In the genomic region with DNA sequence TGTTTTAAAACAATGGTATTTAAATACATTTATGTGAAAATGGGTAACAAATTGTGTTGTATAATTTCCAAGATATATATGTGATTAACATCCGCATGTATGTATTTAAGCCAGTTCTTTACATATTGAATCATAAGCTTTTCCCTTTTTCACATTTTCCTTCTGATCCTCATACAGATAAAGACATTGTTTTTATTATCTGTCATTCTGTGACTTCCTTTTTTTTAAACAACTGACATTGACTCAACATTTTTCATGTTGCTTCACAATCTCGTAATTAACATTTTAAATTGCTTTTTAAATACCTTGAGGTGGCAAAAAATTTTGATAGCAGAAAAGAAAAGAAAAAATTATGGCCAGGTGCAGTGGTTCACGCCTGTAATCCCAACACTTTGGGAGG, we compare ENCODE assay signal across 8 cellular contexts. TPM values are rescaled to one million over a fixed set of nuclear protein-coding genes. Genes with fewer than 3 reads are reported as not detected.
DNase-seq lines count a peak whose midpoint lies in the region; ATAC-seq and TF ChIP-seq lines count a peak whose summit lies in the region.

No MANE protein-coding gene starts in this region.

- H2AFZ ChIP-seq in MM.1S (ENCODE audit: low read length) = no peak overlapping the region

- no peaks in the 10 kb centered on the region for H3K27me3 ChIP-seq in BLaER1 treated with 17β-estradiol and CSF1 and Interleukin-3, amounts not matched to agents 10 nM and 100 nM
- no peaks in the 10 kb centered on the region for H3K27me3 ChIP-seq in MM.1S (replicated peaks; ENCODE audit: insufficient read depth, low read length)
- H3K27me3 ChIP-seq in breast epithelium = no peaks in the 10 kb centered on the region
- no peaks in the 10 kb centered on the region for H3K27me3 ChIP-seq in naive thymus-derived CD4-positive, alpha-beta T cell (ENCODE audit: control insufficient read depth in 2 of 2, insufficient read depth in 2 of 2, low read length in 2 of 2)

- no peak for ATAC-seq in naive thymus-derived CD4-positive, alpha-beta T cell

- DNase-seq in MM.1S (no peak), breast epithelium (ENCODE audit: low spot score in 2 of 2) (no peak), DMS114 treated with DMSO at 0.1 percent for 48 hours (lab: John Stamatoyannopoulos, UW; ENCODE audit: unreplicated experiment) (no peak), NCI-H1092 treated with DMSO at 0.1 percent for 48 hours (lab: John Stamatoyannopoulos, UW) (no peak), cerebellar nuclear complex (lab: John Stamatoyannopoulos, UW) (no peak), pons (ENCODE audit: low spot score) (no peak)
- no peak for DNase-seq in naive thymus-derived CD4-positive, alpha-beta T cell

- 0 out of 2 replicates have a peak, but pooled peaks cover 6% of the 10 kb centered on the region for H3F3A ChIP-seq in MM.1S (ENCODE audit: insufficient read depth, low read length)

- H3K4me3 Mint-ChIP-seq in naive thymus-derived CD4-positive, alpha-beta T cell = peak overlapping the region; percentile 43 to 98 (median 84)

- H3K9me3 ChIP-seq in BLaER1 treated with 17β-estradiol and CSF1 and Interleukin-3, amounts not matched to agents 10 nM and 100 nM (replicated peaks in 1 of 11) = no peaks in the 10 kb centered on the region
- H3K9me3 ChIP-seq in MM.1S (replicated peaks; ENCODE audit: insufficient read depth, low read length) (no peaks in the 10 kb centered on the region), breast epithelium (no peaks in the 10 kb centered on the region)
- no peaks in the 10 kb centered on the region for H3K9me3 ChIP-seq in naive thymus-derived CD4-positive, alpha-beta T cell (ENCODE audit: control insufficient read depth in 2 of 3, low read length in 3 of 3)

- H4K20me1 ChIP-seq in BLaER1 treated with 17β-estradiol and CSF1 and Interleukin-3, amounts not matched to agents 10 nM and 100 nM = peaks cover 5 to 48% (median 25%) of the 10 kb centered on the region in 11 experiments; a peak in 18 of 22 replicates
- H4K20me1 ChIP-seq in MM.1S (ENCODE audit: insufficient read depth, low read length) = no peaks in the 10 kb centered on the region

- no peak for TF ChIP-seq CTCF in MM.1S (IDR thresholded peaks at IDR 0.05; ENCODE audit: low read length)
- no peak for TF ChIP-seq CTCF in breast epithelium (IDR thresholded peaks at IDR 0.05)

- H3K27ac ChIP-seq in BLaER1 treated with 17β-estradiol and CSF1 and Interleukin-3, amounts not matched to agents 10 nM and 100 nM = peak overlapping the region in 5 of 11 experiments; percentile 92 to 99 (median 97); a peak in 10 of 22 replicates
- H3K27ac ChIP-seq in MM.1S (ENCODE audit: low read length) (no peak overlapping the region), breast epithelium (peak overlapping the region; percentile 93 to 97)
- H3K27ac ChIP-seq in naive thymus-derived CD4-positive, alpha-beta T cell (ENCODE audit: low read depth, low read length) = peak overlapping the region; percentile 98

- POLR2A ChIA-PET in naive thymus-derived CD4-positive, alpha-beta T cell (lab: Charles Lee) = interaction anchor here (1.0 kb wide), 3 partner anchors 15 to 87 kb away, joined by 3 read pairs; partner anchors contain the start of gene HENMT1

- intact Hi-C loops in breast epithelium (cut with DNase I; ENCODE audit: low total_unique reads) = no loop called here
- intact Hi-C loops in naive thymus-derived CD4-positive, alpha-beta T cell (cut with micrococcal nuclease) = loop anchor here (1.0 to 10.0 kb wide), 8 partner anchors 87 to 737 kb away; partner anchors contain the start of genes CLCC1 (in 2 of the 2), SLC25A24 (in 2 of the 2), ATXN7L2 (in 1 of the 2) and HENMT1 (in 1 of the 2)

- H3K9ac ChIP-seq in BLaER1 treated with 17β-estradiol and CSF1 and Interleukin-3, amounts not matched to agents 10 nM and 100 nM = peak overlapping the region in 6 of 11 experiments; percentile 90 to 98 (median 95); a peak in 7 of 22 replicates
- no peak overlapping the region for H3K9ac ChIP-seq in MM.1S (ENCODE audit: low read length)

- peaks cover 21% of the 10 kb centered on the region for H3K79me2 ChIP-seq in MM.1S (ENCODE audit: low read length)

- peaks cover 0 to 4% (median 0%) of the 10 kb centered on the region in 11 donors for H3K9me3 Mint-ChIP-seq in naive thymus-derived CD4-positive, alpha-beta T cell

- H3K4me1 ChIP-seq in BLaER1 treated with 17β-estradiol and CSF1 and Interleukin-3, amounts not matched to agents 10 nM and 100 nM = peaks cover 12 to 33% (median 15%) of the 10 kb centered on the region in 10 experiments; a peak in 19 of 20 replicates
- H3K4me1 ChIP-seq in MM.1S (ENCODE audit: low read length) (no peaks in the 10 kb centered on the region), breast epithelium (peaks cover 0 to 7% of the 10 kb centered on the region in 2 donors)
- H3K4me1 ChIP-seq in naive thymus-derived CD4-positive, alpha-beta T cell (ENCODE audit: control insufficient read depth in 2 of 2, insufficient read depth in 2 of 2, low read length in 2 of 2) = peaks cover 3 to 6% of the 10 kb centered on the region in 2 donors

- no peak for TF ChIP-seq POLR2A in breast epithelium (IDR thresholded peaks at IDR 0.05)

- H3K27me3 Mint-ChIP-seq in naive thymus-derived CD4-positive, alpha-beta T cell = peaks cover 0 to 2% (median 0%) of the 10 kb centered on the region in 5 donors

- peak overlapping the region in 8 of 9 donors; percentile 10 to 96 (median 70) for H3K27ac Mint-ChIP-seq in naive thymus-derived CD4-positive, alpha-beta T cell

- H3K9me2 ChIP-seq in MM.1S (replicated peaks; ENCODE audit: insufficient read depth, low read length) = no peaks in the 10 kb centered on the region

- H3K36me3 ChIP-seq in BLaER1 treated with 17β-estradiol and CSF1 and Interleukin-3, amounts not matched to agents 10 nM and 100 nM = peaks cover 5 to 36% (median 22%) of the 10 kb centered on the region in 11 experiments; a peak in 19 of 22 replicates
- H3K36me3 ChIP-seq in MM.1S (replicated peaks; ENCODE audit: insufficient read depth, low read length) (no peaks in the 10 kb centered on the region), breast epithelium (no peaks in the 10 kb centered on the region)
- peaks cover 0 to 5% (median 0%) of the 10 kb centered on the region in 3 experiments for H3K36me3 ChIP-seq in naive thymus-derived CD4-positive, alpha-beta T cell (ENCODE audit: control insufficient read depth in 2 of 3, insufficient read depth in 3 of 3, low read length in 3 of 3)

- peak overlapping the region; percentile 72 to 96 (median 90); a peak in 14 of 20 replicates for H3K4me3 ChIP-seq in BLaER1 treated with 17β-estradiol and CSF1 and Interleukin-3, amounts not matched to agents 10 nM and 100 nM
- H3K4me3 ChIP-seq in MM.1S (ENCODE audit: low read length) = peak overlapping the region; percentile 79; the same call in 1 of the 2 replicates
- H3K4me3 ChIP-seq in breast epithelium = peak overlapping the region in 2 of 3 donors; percentile 63 to 80
- H3K4me3 ChIP-seq in naive thymus-derived CD4-positive, alpha-beta T cell (ENCODE audit: low read length) = no peak overlapping the region

- peaks cover 28 to 52% (median 45%) of the 10 kb centered on the region in 7 donors for H3K4me1 Mint-ChIP-seq in naive thymus-derived CD4-positive, alpha-beta T cell

- H3K4me2 ChIP-seq in BLaER1 treated with 17β-estradiol and CSF1 and Interleukin-3, amounts not matched to agents 10 nM and 100 nM = peak overlapping the region; percentile 56 to 88 (median 76)
- peak overlapping the region; percentile 68; the same call in 1 of the 2 replicates for H3K4me2 ChIP-seq in MM.1S (ENCODE audit: low read depth, low read length)

- CTCF ChIA-PET in naive thymus-derived CD4-positive, alpha-beta T cell (lab: Charles Lee) = interaction anchor here (0.8 kb wide), 1 partner anchor 55 kb away, joined by 4 read pairs; the partner anchor contains the start of gene PRPF38B

- H3K36me3 Mint-ChIP-seq in naive thymus-derived CD4-positive, alpha-beta T cell = peaks cover 0 to 17% (median 5%) of the 10 kb centered on the region in 5 donors

RNA-seq across cellular contexts. Expression of gene STXBP3, which starts 1.4 kb away (rescaled TPM):
- 100 to 1,000 TPM in 1 of 3 donors, 10 to 100 TPM in 2; 62.6 to 127 (median 79.5) TPM for total RNA-seq in breast epithelium
- total RNA-seq in naive thymus-derived CD4-positive, alpha-beta T cell = 10 to 100 TPM; 46.8 to 75.2 (median 54.0) TPM
- polyA plus RNA-seq in naive thymus-derived CD4-positive, alpha-beta T cell = 10 to 100 TPM; 38.3 to 47.8 TPM

RNA-seq across cellular contexts. Expression of gene FNDC7, which starts 35.2 kb away (rescaled TPM):
- total RNA-seq in breast epithelium = not detected
- total RNA-seq in naive thymus-derived CD4-positive, alpha-beta T cell = under 1 TPM in 2 of 5 experiments, not detected in 3; 0.13 to 0.22 TPM
- not detected for polyA plus RNA-seq in naive thymus-derived CD4-positive, alpha-beta T cell

RNA-seq across cellular contexts. Expression of gene PRPF38B, which starts 55.8 kb away (rescaled TPM):
- 10 to 100 TPM; 26.9 to 40.8 (median 32.8) TPM for total RNA-seq in breast epithelium
- total RNA-seq in naive thymus-derived CD4-positive, alpha-beta T cell = 100 to 1,000 TPM in 4 of 5 experiments, 10 to 100 TPM in 1; 85.5 to 136 (median 118) TPM
- 10 to 100 TPM; 21.6 to 22.2 TPM for polyA plus RNA-seq in naive thymus-derived CD4-positive, alpha-beta T cell
